In genomic region chr7:26151953-26152781, GRCh38 we compare ENCODE assay signal across 8 cellular contexts. TPM values are rescaled to one million over a fixed set of nuclear protein-coding genes. Genes with fewer than 3 reads are reported as not detected.
DNase-seq lines count a peak whose midpoint lies in the region; ATAC-seq lines count a peak whose summit lies in the region.

A gene with protein sequence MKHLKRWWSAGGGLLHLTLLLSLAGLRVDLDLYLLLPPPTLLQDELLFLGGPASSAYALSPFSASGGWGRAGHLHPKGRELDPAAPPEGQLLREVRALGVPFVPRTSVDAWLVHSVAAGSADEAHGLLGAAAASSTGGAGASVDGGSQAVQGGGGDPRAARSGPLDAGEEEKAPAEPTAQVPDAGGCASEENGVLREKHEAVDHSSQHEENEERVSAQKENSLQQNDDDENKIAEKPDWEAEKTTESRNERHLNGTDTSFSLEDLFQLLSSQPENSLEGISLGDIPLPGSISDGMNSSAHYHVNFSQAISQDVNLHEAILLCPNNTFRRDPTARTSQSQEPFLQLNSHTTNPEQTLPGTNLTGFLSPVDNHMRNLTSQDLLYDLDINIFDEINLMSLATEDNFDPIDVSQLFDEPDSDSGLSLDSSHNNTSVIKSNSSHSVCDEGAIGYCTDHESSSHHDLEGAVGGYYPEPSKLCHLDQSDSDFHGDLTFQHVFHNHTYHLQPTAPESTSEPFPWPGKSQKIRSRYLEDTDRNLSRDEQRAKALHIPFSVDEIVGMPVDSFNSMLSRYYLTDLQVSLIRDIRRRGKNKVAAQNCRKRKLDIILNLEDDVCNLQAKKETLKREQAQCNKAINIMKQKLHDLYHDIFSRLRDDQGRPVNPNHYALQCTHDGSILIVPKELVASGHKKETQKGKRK (plus strand): TSS chr7:26152198. CDS start chr7:26152499, 301 bp downstream.

- H3K9ac ChIP-seq in BLaER1: peak within 1 kb of the TSS; percentile 83

- H3K27me3 Mint-ChIP-seq in activated CD4-positive, alpha-beta memory T cell treated with anti-CD3 and anti-CD28 coated beads for 36 hours: no peaks in the 10 kb centered on the region
- H3K27me3 Mint-ChIP-seq in memory B cell: no peaks in the 10 kb centered on the region

- no peaks in the 10 kb centered on the region for H4K20me1 ChIP-seq in BLaER1

- H3K9me3 Mint-ChIP-seq in activated CD4-positive, alpha-beta memory T cell treated with anti-CD3 and anti-CD28 coated beads for 36 hours: no peaks in the 10 kb centered on the region
- H3K9me3 Mint-ChIP-seq in memory B cell: no peaks in the 10 kb centered on the region

- H3K36me3 ChIP-seq in BLaER1: no peaks in the 10 kb centered on the region

- intact Hi-C loops in activated CD4-positive, alpha-beta memory T cell treated with anti-CD3 and anti-CD28 coated beads for 36 hours (cut with micrococcal nuclease): loop anchor here (1.0 to 5.0 kb wide), 6 partner anchors 15 to 710 kb away; partner anchors contain the start of gene SKAP2

- H3K27ac ChIP-seq in BLaER1: peak within 1 kb of the TSS; percentile 83

- H3K4me3 Mint-ChIP-seq in activated CD4-positive, alpha-beta memory T cell treated with anti-CD3 and anti-CD28 coated beads for 36 hours: peak within 1 kb of the TSS; percentile 98
- H3K4me3 Mint-ChIP-seq in memory B cell: peak within 1 kb of the TSS; percentile 93

- peak within 1 kb of the TSS; percentile 82 for H3K4me3 ChIP-seq in BLaER1

- POLR2A ChIA-PET in activated CD4-positive, alpha-beta memory T cell treated with anti-CD3 and anti-CD28 coated beads for 36 hours (lab: Charles Lee): interaction anchor here (0.7 to 8.6 kb wide), 17 partner anchors 9 to 63 kb away, joined by 3 to 69 read pairs (median 6); partner anchors contain the start of genes CBX3 and HNRNPA2B1

- H3K4me1 Mint-ChIP-seq in activated CD4-positive, alpha-beta memory T cell treated with anti-CD3 and anti-CD28 coated beads for 36 hours (ENCODE audit: low read depth): peaks cover 51% of the 10 kb centered on the region
- H3K4me1 Mint-ChIP-seq in memory B cell: peaks cover 33% of the 10 kb centered on the region

- H3K4me1 ChIP-seq in BLaER1: peaks cover 56% of the 10 kb centered on the region

- H3K9me3 ChIP-seq in BLaER1: peaks cover 8% of the 10 kb centered on the region

- peaks cover 12% of the 10 kb centered on the region for H3K36me3 Mint-ChIP-seq in activated CD4-positive, alpha-beta memory T cell treated with anti-CD3 and anti-CD28 coated beads for 36 hours
- no peaks in the 10 kb centered on the region for H3K36me3 Mint-ChIP-seq in memory B cell

- peak; percentile 83 for DNase-seq in GM19238 (ENCODE audit: insufficient read length, low spot score)
- DNase-seq in NCI-H748 (lab: John Stamatoyannopoulos, UW; ENCODE audit: unreplicated experiment): peak; percentile 91
- peak; percentile 90 for DNase-seq in activated CD4-positive, alpha-beta memory T cell treated with anti-CD3 and anti-CD28 coated beads for 36 hours
- peak; percentile 73 for DNase-seq in effector CD4-positive, alpha-beta T cell
- DNase-seq in memory B cell (ENCODE audit: low spot score in 2 of 2): peak; percentile 75 to 77
- peak; percentile 64 to 80 (median 73) for DNase-seq in stimulated activated CD4-positive, alpha-beta T cell treated with anti-CD3 and anti-CD28 coated beads, TNF-alpha, amount 100 ng/mL, for 48 hours (ENCODE audit: low read depth in 3 of 3)

- ATAC-seq in HG03432 (IDR thresholded peaks at IDR 0.05; ENCODE audit: unreplicated experiment): peak; percentile 80
- ATAC-seq in memory B cell (ENCODE audit: low read depth): peak; percentile 76

- H3K27ac Mint-ChIP-seq in activated CD4-positive, alpha-beta memory T cell treated with anti-CD3 and anti-CD28 coated beads for 36 hours: peak within 1 kb of the TSS; percentile 92
- H3K27ac Mint-ChIP-seq in memory B cell: peak within 1 kb of the TSS; percentile 87

- no peaks in the 10 kb centered on the region for H3K27me3 ChIP-seq in BLaER1

- CTCF ChIA-PET in activated CD4-positive, alpha-beta memory T cell treated with anti-CD3 and anti-CD28 coated beads for 36 hours (lab: Charles Lee): interaction anchor here (0.7 to 2.6 kb wide), 17 partner anchors 14 to 259 kb away, joined by 3 to 17 read pairs (median 6); partner anchors contain the start of gene CBX3

- peak within 1 kb of the TSS; percentile 94 for H3K4me2 ChIP-seq in BLaER1

RNA-seq across cellular contexts. Expression of the gene that starts here (rescaled TPM):
- 10 to 100 TPM; 27.3 to 30.3 TPM for total RNA-seq in activated CD4-positive, alpha-beta memory T cell treated with anti-CD3 and anti-CD28 coated beads for 36 hours

Comparison
In these comparisons a context has a peak if more than half of its experiments do, and no peak if none do; other contexts are left out.
1. Peak in every context shown above with its lines: DNase-seq, ATAC-seq, H3K4me3 ChIP-seq and H3K27ac ChIP-seq.